Comparison of ENCODE assay signal across 13 cellular contexts in the genomic region with DNA sequence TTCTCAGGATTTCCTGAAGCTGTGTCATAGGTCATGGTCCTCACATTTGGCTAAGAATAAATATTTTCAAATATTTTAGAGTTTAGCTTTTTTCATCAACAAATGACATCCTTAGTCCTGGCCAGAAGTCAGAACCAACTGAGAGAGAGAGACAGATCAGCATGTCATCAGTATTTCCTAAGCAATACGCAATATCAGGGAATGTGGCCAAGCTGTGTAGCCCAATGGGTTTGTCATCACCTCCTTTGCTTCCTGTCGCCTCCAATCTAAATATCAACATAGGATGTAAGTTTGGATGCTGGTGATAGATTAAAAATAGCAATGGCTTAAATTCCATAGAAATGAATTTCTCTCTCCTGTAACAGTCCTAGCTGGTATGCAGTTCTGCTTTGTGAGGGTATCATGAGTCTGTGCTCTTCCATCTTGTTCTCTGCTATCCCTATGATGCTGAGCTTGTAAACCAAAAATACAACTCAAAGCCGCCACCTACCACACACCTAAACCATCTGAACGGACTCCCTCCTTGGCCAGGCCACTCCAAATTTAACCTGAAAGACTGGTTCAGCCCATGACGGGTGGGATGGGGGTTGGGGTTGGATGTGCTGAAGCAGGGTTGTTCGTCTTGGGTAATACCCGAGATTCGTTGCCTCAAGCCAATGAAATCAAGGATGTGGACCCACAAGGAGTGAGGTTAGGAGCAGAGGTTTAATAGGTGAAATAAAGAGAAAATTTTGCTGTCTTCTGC. TPM values are rescaled to one million over a fixed set of nuclear protein-coding genes. Genes with fewer than 3 reads are reported as not detected.
DNase-seq lines count a peak whose midpoint lies in the region; ATAC-seq and TF ChIP-seq lines count a peak whose summit lies in the region.
"Had no signal": no experiment of that assay in that cellular context is flagged by ENCODE, and none has a peak within 500 bp of the region (broad histone marks: within the 10 kb centered on the region; RNA-seq: fewer than 3 reads in every experiment).

No MANE protein-coding gene starts in this region.

- no peak overlapping the region for H3K4me3 ChIP-seq in PC-3 (ENCODE audit: low read length)
- H3K4me3 ChIP-seq in osteoblast (ENCODE audit: insufficient read depth, low read length), result peak overlapping the region; percentile 2
- H3K4me3 ChIP-seq: cardiac muscle cell had no signal

- H3K9me3 ChIP-seq in PC-3 (ENCODE audit: low read length) (no peaks in the 10 kb centered on the region), osteoblast (ENCODE audit: low read depth, low read length) (no peaks in the 10 kb centered on the region)

- H3K27ac ChIP-seq in PC-3 (ENCODE audit: low read length), result no peak overlapping the region
- H3K27ac ChIP-seq in epithelial cell of prostate, result peak overlapping the region; percentile 41
- H3K27ac ChIP-seq in osteoblast (ENCODE audit: low read depth, low read length), result peak overlapping the region; percentile 78
- H3K27ac ChIP-seq: cardiac muscle cell had no signal

- intact Hi-C loops in PC-3 (cut with micrococcal nuclease), result no loop called here

- no peak overlapping the region for H3K9ac ChIP-seq in PC-3 (ENCODE audit: low read length)

- no peaks in the 10 kb centered on the region for H3K79me2 ChIP-seq in PC-3 (ENCODE audit: low read length)
- no peaks in the 10 kb centered on the region for H3K79me2 ChIP-seq in osteoblast (ENCODE audit: insufficient read depth, low read length)

- H3K36me3 ChIP-seq in PC-3 (ENCODE audit: low read depth, low read length) (no peaks in the 10 kb centered on the region), osteoblast (ENCODE audit: insufficient read depth, low read length) (no peaks in the 10 kb centered on the region)
- H3K36me3 ChIP-seq: cardiac muscle cell had no signal

- CTCF ChIA-PET in PC-3 (lab: Charles Lee), result no interaction called here

- no peak overlapping the region for H2AFZ ChIP-seq in PC-3 (ENCODE audit: low read length)
- H2AFZ ChIP-seq in osteoblast (ENCODE audit: low read length), result no peak overlapping the region

- H3K9me2 ChIP-seq in PC-3 (replicated peaks; ENCODE audit: low read length), result no peaks in the 10 kb centered on the region

- no peaks in the 10 kb centered on the region for H4K20me1 ChIP-seq in PC-3 (ENCODE audit: low read length)
- H4K20me1 ChIP-seq in osteoblast (ENCODE audit: insufficient read depth, low read length), result no peaks in the 10 kb centered on the region

- no peak for TF ChIP-seq CTCF in PC-3 (conservative IDR thresholded peaks at IDR 0.05; ENCODE audit: low read depth, low read length)
- no peak for TF ChIP-seq CTCF in osteoblast (IDR thresholded peaks at IDR 0.05; ENCODE audit: extremely low read depth, low read depth, low read length)

- peak; percentile 54 for DNase-seq in Daoy (ENCODE audit: low read depth)
- DNase-seq in PC-3, result peak; percentile 48
- no peak for DNase-seq in epithelial cell of prostate (ENCODE audit: low read depth, low spot score)
- DNase-seq in osteoblast (ENCODE audit: insufficient read length, low spot score, missing footprints), result peak; percentile 90
- no peak for DNase-seq in RPMI8226
- no peak for DNase-seq in NCI-H1417 treated with DMSO at 0.1 percent for 48 hours (lab: John Stamatoyannopoulos, UW)
- no peak for DNase-seq in D341Med (ENCODE audit: low spot score)
- DNase-seq: activated CD8-positive, alpha-beta memory T cell treated with anti-CD3 and anti-CD28 coated beads, Interleukin-2, amount 50 U/mL, for 4 hours; hippocampal formation; NCI-H187 treated with DMSO at 0.1 percent for 48 hours; stimulated activated CD8-positive, alpha-beta memory T cell treated with anti-CD3 and anti-CD28 coated beads, Interleukin-4, amount 100 ng/mL, for 48 hours had no signal

- H3F3A ChIP-seq in PC-3 (ENCODE audit: low read length, unreplicated experiment), result no peaks in the 10 kb centered on the region

- H3K4me1 ChIP-seq in PC-3 (ENCODE audit: insufficient read depth, low read length), result peaks cover 29% of the 10 kb centered on the region
- H3K4me1 ChIP-seq in osteoblast (ENCODE audit: insufficient read depth, low read length), result peaks cover 31% of the 10 kb centered on the region

- POLR2A ChIA-PET in PC-3 (lab: Charles Lee; ENCODE audit: unreplicated experiment), result no interaction called here

- BruUV-seq in PC-3 (replicated peaks; lab: Mats Ljungman, UMichigan), result no TSS peak

- H3K4me2 ChIP-seq in PC-3 (ENCODE audit: low read length) (no peak overlapping the region), osteoblast (ENCODE audit: insufficient read depth, low read length) (peak overlapping the region; percentile 47)

- H3K27me3 ChIP-seq in PC-3 (ENCODE audit: low read length) (no peaks in the 10 kb centered on the region), osteoblast (ENCODE audit: insufficient read depth, low read length) (no peaks in the 10 kb centered on the region)
- H3K27me3 ChIP-seq: cardiac muscle cell had no signal

- ATAC-seq in PC-3 (no peak), GM19324 (IDR thresholded peaks at IDR 0.05; ENCODE audit: low FRiP score, unreplicated experiment) (no peak)

RNA-seq across cellular contexts. Expression of a gene that starts 10.0 kb away (rescaled TPM):
- not detected in 2 replicates for total RNA-seq in Daoy (2014; rRNA removed; shearing (Covaris generic))
- total RNA-seq in PC-3 (2014; rRNA removed) (not detected in 2 replicates), osteoblast (not detected in 2 replicates)
- total RNA-seq: cardiac muscle cell had no signal

RNA-seq across cellular contexts. Expression of a gene that starts 40.3 kb away (rescaled TPM):
- total RNA-seq in Daoy (2014; rRNA removed; shearing (Covaris generic)), result 74.5 and 78.3 TPM in 2 replicates
- total RNA-seq in PC-3 (2014; rRNA removed) (67.8 and 75.3 TPM in 2 replicates), osteoblast (50.1 and 53.6 TPM in 2 replicates)

Comparison
In these comparisons a context has a peak if more than half of its experiments do, and no peak if none do; other contexts are left out.
1. DNase-seq: peak in Daoy (single experiment), PC-3 (single experiment) and osteoblast (single experiment); none in epithelial cell of prostate (single experiment), RPMI8226 (single experiment), NCI-H1417 treated with DMSO at 0.1 percent for 48 hours (single experiment) and D341Med (single experiment).